ENCODE assay signal across 10 cellular contexts in the genomic region with DNA sequence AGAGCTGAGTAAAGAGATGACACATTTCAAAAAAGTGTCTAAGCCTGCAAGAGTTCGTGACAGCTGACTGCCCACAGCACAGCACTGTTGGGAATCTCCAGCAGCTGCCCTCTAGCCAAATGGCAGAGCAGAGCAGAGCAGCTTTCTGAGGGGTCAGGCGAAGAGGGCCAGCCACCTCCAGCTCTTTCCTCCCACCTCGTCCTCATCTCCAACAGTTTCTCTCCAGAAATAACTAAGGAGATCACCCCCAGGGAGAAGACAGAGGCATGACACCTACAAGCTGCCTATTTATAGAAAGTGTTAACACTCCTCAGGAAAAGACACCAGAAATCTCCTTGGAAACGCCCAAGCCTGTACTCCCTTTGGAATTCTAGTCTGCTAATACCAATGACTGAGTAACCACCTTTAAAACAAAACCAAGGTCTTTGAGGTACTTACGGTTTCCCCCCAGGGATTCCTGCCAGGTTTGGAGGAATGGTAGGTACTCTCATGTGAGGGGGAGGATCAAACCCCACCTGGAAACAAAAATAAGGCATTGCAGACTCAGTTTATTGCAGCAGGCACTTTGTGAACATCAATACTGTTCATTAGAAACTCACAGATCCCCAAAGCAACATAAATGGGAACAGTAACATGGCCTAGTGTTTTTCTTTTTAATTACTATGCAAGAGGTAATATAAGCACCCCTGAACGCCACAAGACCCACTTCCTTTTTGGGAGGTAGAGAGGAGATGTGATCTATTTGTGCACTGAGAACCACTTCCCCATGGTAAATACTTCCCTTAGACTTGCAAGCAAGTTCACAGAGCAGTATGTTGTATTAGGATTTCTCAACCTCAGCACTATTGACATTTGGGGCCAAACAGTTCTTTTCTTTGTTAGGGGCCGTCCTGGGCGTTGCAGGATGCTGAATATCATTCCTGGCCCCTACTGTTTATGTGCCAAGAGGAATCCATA.
A peak's percentile ranks its signal among the peaks of the same experiment; 100 is the strongest.
DNase-seq lines count a peak whose midpoint lies in the region; TF ChIP-seq lines count a peak whose summit lies in the region.
"Had no signal": no experiment of that assay in that cellular context is flagged by ENCODE, and none has a peak within 500 bp of the region (broad histone marks: within the 10 kb centered on the region; RNA-seq: fewer than 3 reads in every experiment).

No MANE protein-coding gene starts in this region.

- H3K36me3 ChIP-seq in brain microvascular endothelial cell (replicated peaks): no peaks in the 10 kb centered on the region

- H3K9me3 Mint-ChIP-seq in nephron: no peaks in the 10 kb centered on the region
- H3K9me3 Mint-ChIP-seq: activated naive CD8-positive, alpha-beta T cell treated with anti-CD3 and anti-CD28 coated beads, Interleukin-2, amount 50 U/mL, for 24 hours had no signal

- H3K4me3 Mint-ChIP-seq in nephron: peak overlapping the region in 1 of 3 experiments; percentile 16
- H3K4me3 Mint-ChIP-seq: activated naive CD8-positive, alpha-beta T cell treated with anti-CD3 and anti-CD28 coated beads, Interleukin-2, amount 50 U/mL, for 24 hours had no signal

- H3K27ac ChIP-seq in brain microvascular endothelial cell: no peak overlapping the region

- H3K4me1 Mint-ChIP-seq in nephron: peaks cover 44% of the 10 kb centered on the region

- H3K4me3 ChIP-seq in Jurkat, Clone E6-1 (ENCODE audit: low read length): no peak overlapping the region
- H3K4me3 ChIP-seq in brain microvascular endothelial cell (ENCODE audit: low read depth, low read length): no peak overlapping the region

- peak overlapping the region; percentile 66 to 82 (median 82) for H3K27ac Mint-ChIP-seq in nephron
- H3K27ac Mint-ChIP-seq: activated naive CD8-positive, alpha-beta T cell treated with anti-CD3 and anti-CD28 coated beads, Interleukin-2, amount 50 U/mL, for 24 hours had no signal

- peaks cover 94% of the 10 kb centered on the region for H3K36me3 Mint-ChIP-seq in nephron (ENCODE audit: low read depth)

- in situ Hi-C loops in G401 (cut with HindIII; ENCODE audit: low sequenced_read_pairs): no loop called here
- in situ Hi-C loops in brain microvascular endothelial cell (cut with HindIII; ENCODE audit: low pct_ligation_motif_present, low sequenced_read_pairs): no loop called here

- no peaks in the 10 kb centered on the region for H3K27me3 ChIP-seq in brain microvascular endothelial cell (replicated peaks)

- H3K27me3 Mint-ChIP-seq in nephron (ENCODE audit: low read depth): no peaks in the 10 kb centered on the region
- H3K27me3 Mint-ChIP-seq: activated naive CD8-positive, alpha-beta T cell treated with anti-CD3 and anti-CD28 coated beads, Interleukin-2, amount 50 U/mL, for 24 hours had no signal

- peak; percentile 10 for DNase-seq in G401 (ENCODE audit: low spot score)
- peak; percentile 89 for DNase-seq in Jurkat, Clone E6-1 (ENCODE audit: low read depth, low spot score)
- DNase-seq in brain microvascular endothelial cell: peak; percentile 38
- no peak for DNase-seq in NCI-H748 treated with DMSO at 0.1 percent for 48 hours (lab: John Stamatoyannopoulos, UW)
- DNase-seq in NCI-H2081 (lab: John Stamatoyannopoulos, UW): no peak
- DNase-seq in NCI-H1105 (lab: John Stamatoyannopoulos, UW): no peak
- DNase-seq in foreskin melanocyte: no peak
- DNase-seq: activated naive CD8-positive, alpha-beta T cell treated with anti-CD3 and anti-CD28 coated beads, Interleukin-2, amount 50 U/mL, for 24 hours; stimulated activated CD4-positive, alpha-beta T cell treated with anti-CD3 and anti-CD28 coated beads, Interleukin-2, amount 100 ng/mL, for 24 hours had no signal

- TF ChIP-seq CTCF in brain microvascular endothelial cell (IDR thresholded peaks at IDR 0.05; ENCODE audit: low read depth, low read length, missing control alignments) (no peak), nephron (IDR thresholded peaks at IDR 0.05; ENCODE audit: unreplicated experiment in 3 of 3) (no peak)

Comparison
In these comparisons a context has a peak if more than half of its experiments do, and no peak if none do; other contexts are left out.
1. DNase-seq: peak in G401 (single experiment), Jurkat, Clone E6-1 (single experiment) and brain microvascular endothelial cell (single experiment); none in NCI-H748 treated with DMSO at 0.1 percent for 48 hours (single experiment), NCI-H2081 (0 of 2), NCI-H1105 (single experiment) and foreskin melanocyte (single experiment).